Comparison of ENCODE assay signal across 8 cellular contexts in the genomic region with DNA sequence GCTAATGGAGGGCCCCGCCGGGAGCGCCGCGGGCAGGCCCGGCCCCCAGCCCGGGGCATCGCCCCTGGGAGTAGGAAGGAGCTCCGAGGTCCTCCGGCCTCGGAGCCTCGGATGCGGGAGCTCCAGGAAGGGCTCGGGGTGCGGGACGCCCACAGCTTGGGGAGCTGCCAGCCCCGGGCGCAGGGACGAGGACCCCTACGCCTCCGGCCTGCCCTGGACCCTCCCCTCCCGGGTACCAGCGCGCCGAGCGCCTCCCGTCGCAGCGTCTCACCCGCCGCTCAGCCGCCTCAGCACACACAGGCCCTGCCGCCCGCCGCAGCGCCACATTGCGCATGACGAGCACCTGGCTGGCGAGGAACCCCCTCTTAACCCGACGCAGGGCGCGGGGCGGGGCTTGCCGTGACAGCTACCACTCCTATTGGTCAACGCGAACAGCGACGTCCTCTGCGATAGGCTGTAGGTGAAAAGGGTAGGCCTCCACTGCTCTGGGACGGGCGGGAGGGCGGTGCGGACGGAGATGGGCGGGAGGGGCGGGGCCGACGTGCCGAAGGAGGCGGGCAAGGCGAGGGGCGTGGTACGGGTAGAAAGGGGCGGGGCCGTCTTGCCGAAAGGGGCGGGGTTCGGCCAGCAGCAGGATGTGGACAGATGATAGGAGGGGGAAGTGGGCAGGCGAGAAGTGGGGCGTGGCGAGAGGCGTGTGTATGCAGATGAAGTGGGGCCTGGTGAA. TPM values are rescaled to one million over a fixed set of nuclear protein-coding genes. Genes with fewer than 3 reads are reported as not detected.
DNase-seq lines count a peak whose midpoint lies in the region; ATAC-seq, FAIRE-seq and TF ChIP-seq lines count a peak whose summit lies in the region.

A gene with protein sequence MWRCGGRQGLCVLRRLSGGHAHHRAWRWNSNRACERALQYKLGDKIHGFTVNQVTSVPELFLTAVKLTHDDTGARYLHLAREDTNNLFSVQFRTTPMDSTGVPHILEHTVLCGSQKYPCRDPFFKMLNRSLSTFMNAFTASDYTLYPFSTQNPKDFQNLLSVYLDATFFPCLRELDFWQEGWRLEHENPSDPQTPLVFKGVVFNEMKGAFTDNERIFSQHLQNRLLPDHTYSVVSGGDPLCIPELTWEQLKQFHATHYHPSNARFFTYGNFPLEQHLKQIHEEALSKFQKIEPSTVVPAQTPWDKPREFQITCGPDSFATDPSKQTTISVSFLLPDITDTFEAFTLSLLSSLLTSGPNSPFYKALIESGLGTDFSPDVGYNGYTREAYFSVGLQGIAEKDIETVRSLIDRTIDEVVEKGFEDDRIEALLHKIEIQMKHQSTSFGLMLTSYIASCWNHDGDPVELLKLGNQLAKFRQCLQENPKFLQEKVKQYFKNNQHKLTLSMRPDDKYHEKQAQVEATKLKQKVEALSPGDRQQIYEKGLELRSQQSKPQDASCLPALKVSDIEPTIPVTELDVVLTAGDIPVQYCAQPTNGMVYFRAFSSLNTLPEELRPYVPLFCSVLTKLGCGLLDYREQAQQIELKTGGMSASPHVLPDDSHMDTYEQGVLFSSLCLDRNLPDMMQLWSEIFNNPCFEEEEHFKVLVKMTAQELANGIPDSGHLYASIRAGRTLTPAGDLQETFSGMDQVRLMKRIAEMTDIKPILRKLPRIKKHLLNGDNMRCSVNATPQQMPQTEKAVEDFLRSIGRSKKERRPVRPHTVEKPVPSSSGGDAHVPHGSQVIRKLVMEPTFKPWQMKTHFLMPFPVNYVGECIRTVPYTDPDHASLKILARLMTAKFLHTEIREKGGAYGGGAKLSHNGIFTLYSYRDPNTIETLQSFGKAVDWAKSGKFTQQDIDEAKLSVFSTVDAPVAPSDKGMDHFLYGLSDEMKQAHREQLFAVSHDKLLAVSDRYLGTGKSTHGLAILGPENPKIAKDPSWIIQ (minus strand): TSS at position 337 of the 727 bp plus-strand sequence. CDS start 10 bp downstream, at position 327.

- peak; percentile 93 for DNase-seq in AG04449 (ENCODE audit: low read depth, low spot score)
- peak; percentile 97 for DNase-seq in NCI-H2227 (lab: John Stamatoyannopoulos, UW; ENCODE audit: unreplicated experiment)
- peak; percentile 94 for DNase-seq in bronchial epithelial cell (ENCODE audit: low read depth)
- DNase-seq in iPS-NIHi7 (ENCODE audit: extremely low spot score) = peak; percentile 98
- DNase-seq in smooth muscle cell of the brain vasculature (ENCODE audit: low read depth, low spot score) = peak; percentile 99

- no peak for TF ChIP-seq CTCF in AG04449 (IDR thresholded peaks at IDR 0.05; ENCODE audit: insufficient read depth, low read length, missing control alignments)
- TF ChIP-seq CTCF in WI38 (IDR thresholded peaks at IDR 0.05; ENCODE audit: low read depth, low read length) = no peak
- TF ChIP-seq CTCF in bronchial epithelial cell (IDR thresholded peaks at IDR 0.05; ENCODE audit: insufficient read depth, low read length, severe bottlenecking) = no peak

- peak; percentile 97 for ATAC-seq in GM18873 (IDR thresholded peaks at IDR 0.05; ENCODE audit: low FRiP score, unreplicated experiment)
- ATAC-seq in HG03139 (IDR thresholded peaks at IDR 0.05; ENCODE audit: unreplicated experiment) = peak; percentile 97

- H3K4me3 ChIP-seq in AG04449 (ENCODE audit: low read depth, low read length) = peak within 1 kb of the TSS; percentile 84
- peak within 1 kb of the TSS; percentile 91 for H3K4me3 ChIP-seq in WI38 (ENCODE audit: low read depth, low read length)
- peak within 1 kb of the TSS; percentile 88 for H3K4me3 ChIP-seq in bronchial epithelial cell (ENCODE audit: low read depth, low read length)

- no peaks in the 10 kb centered on the region for H3K27me3 ChIP-seq in bronchial epithelial cell (ENCODE audit: control insufficient read depth, insufficient read depth, low read length)

- POLR2A ChIA-PET in AG04449 (lab: Yijun Ruan, JAX) = interaction anchor here (0.5 to 1.3 kb wide), 6 partner anchors 9 to 613 kb away, joined by 3 to 9 read pairs (median 4); a partner anchor contains a TSS

- CTCF ChIA-PET in AG04449 (lab: Yijun Ruan, JAX) = no interaction called here

- no peak for FAIRE-seq in bronchial epithelial cell (lab: Jason Lieb, UNC)

- peaks cover 10% of the 10 kb centered on the region for H3K36me3 ChIP-seq in bronchial epithelial cell (ENCODE audit: control insufficient read depth, insufficient read depth, low read length)

RNA-seq across cellular contexts. Expression of the gene that starts here (rescaled TPM):
- total RNA-seq in bronchial epithelial cell = 39.2 and 54.8 TPM in 2 replicates

Comparison
In these comparisons a context has a peak if more than half of its experiments do, and no peak if none do; other contexts are left out.
1. Peak in every context shown above with its lines: DNase-seq, ATAC-seq and H3K4me3 ChIP-seq.